ENCODE assay signal across 15 cellular contexts in genomic region chr10:87870154-87870553, GRCh38. TPM values are rescaled to one million over a fixed set of nuclear protein-coding genes. Genes with fewer than 3 reads are reported as not detected.
DNase-seq lines count a peak whose midpoint lies in the region; ATAC-seq, FAIRE-seq and TF ChIP-seq lines count a peak whose summit lies in the region.
"Had no signal": no experiment of that assay in that cellular context is flagged by ENCODE, and none has a peak within 500 bp of the region (broad histone marks: within the 10 kb centered on the region; RNA-seq: fewer than 3 reads in every experiment).

No MANE protein-coding gene starts in this region.

- H3K9ac ChIP-seq in adipocyte (ENCODE audit: low read length): no peak overlapping the region

- H3K36me3 ChIP-seq in adipocyte (ENCODE audit: control insufficient read depth, insufficient read depth, low read length, severe bottlenecking) (peaks cover 6% of the 10 kb centered on the region), right lobe of liver (no peaks in the 10 kb centered on the region)
- H3K36me3 ChIP-seq: colonic mucosa had no signal

- TF ChIP-seq POLR2A in right lobe of liver (IDR thresholded peaks at IDR 0.05): no peak

- H3K27ac ChIP-seq in right lobe of liver: peak overlapping the region in 2 of 3 donors; percentile 6 to 10
- H3K27ac ChIP-seq: colonic mucosa had no signal

- H3K9me3 ChIP-seq in adipocyte (ENCODE audit: control insufficient read depth, low read length): no peaks in the 10 kb centered on the region
- no peaks in the 10 kb centered on the region for H3K9me3 ChIP-seq in right lobe of liver
- H3K9me3 ChIP-seq: colonic mucosa had no signal

- H3K4me1 ChIP-seq in adipocyte (ENCODE audit: control insufficient read depth, insufficient read depth, low read length) (peaks cover 46% of the 10 kb centered on the region), right lobe of liver (peaks cover 0 to 48% (median 8%) of the 10 kb centered on the region in 4 donors)
- H3K4me1 ChIP-seq: colonic mucosa had no signal

- TF ChIP-seq CTCF in GM12865 (IDR thresholded peaks at IDR 0.05; ENCODE audit: insufficient read depth, low read depth, low read length, missing control alignments) (no peak), right lobe of liver (IDR thresholded peaks at IDR 0.05) (no peak)

- DNase-seq in GM12865 (ENCODE audit: low read depth) (no peak), adipocyte (ENCODE audit: low read depth) (no peak), right lobe of liver (no peak), NCI-H748 (lab: John Stamatoyannopoulos, UW; ENCODE audit: unreplicated experiment) (no peak), NCI-H446 (lab: John Stamatoyannopoulos, UW) (no peak), ACHN (no peak)
- no peak for DNase-seq in stimulated activated naive CD4-positive, alpha-beta T cell treated with Interleukin-2 at 50 U/mL for 16 hours (lab: John Stamatoyannopoulos, UW)
- DNase-seq: activated CD4-positive, alpha-beta T cell treated with anti-CD3 and anti-CD28 coated beads for 36 hours; colonic mucosa; DMS53; NCI-H187; nucleus accumbens; stimulated activated CD4-positive, alpha-beta T cell treated with anti-CD3 and anti-CD28 coated beads, Interleukin-12 subunit alpha, Interleukin-12 subunit beta, amount 100 ng/mL, for 4 hours had no signal

- FAIRE-seq in A204.1 (lab: Jason Lieb, UNC): peak; percentile 74

- H3K27me3 ChIP-seq in adipocyte (replicated peaks; ENCODE audit: control insufficient read depth, insufficient read depth, low read length): no peaks in the 10 kb centered on the region
- no peaks in the 10 kb centered on the region for H3K27me3 ChIP-seq in right lobe of liver
- H3K27me3 ChIP-seq: colonic mucosa had no signal

- intact Hi-C loops in right lobe of liver (cut with DNase I): no loop called here

- no peak for ATAC-seq in right lobe of liver
- ATAC-seq: activated CD4-positive, alpha-beta T cell treated with anti-CD3 and anti-CD28 coated beads for 36 hours had no signal

- in situ Hi-C loops in ACHN (cut with HindIII; ENCODE audit: low pct_ligation_motif_present, low pct_unique_long_range_greater_than_20kb, low sequenced_read_pairs): loop anchor here (10.0 to 25.0 kb wide), 2 partner anchors 245 to 692 kb away; no protein-coding TSS in a partner anchor

- H3K4me3 ChIP-seq in GM12865 (ENCODE audit: low read depth, low read length): peak overlapping the region; percentile 79
- peak overlapping the region; percentile 46 for H3K4me3 ChIP-seq in adipocyte (ENCODE audit: low read length)
- no peak overlapping the region for H3K4me3 ChIP-seq in right lobe of liver
- H3K4me3 ChIP-seq: colonic mucosa, lung had no signal

RNA-seq across cellular contexts. Expression of gene PTEN, which starts 6.7 kb away (rescaled TPM):
- total RNA-seq in right lobe of liver: 10 to 100 TPM; 37.5 to 73.7 (median 50.4) TPM

RNA-seq across cellular contexts. Expression of gene KLLN, which starts 6.8 kb away (rescaled TPM):
- under 1 TPM in 5 of 6 experiments, not detected in 1; 0.24 to 0.53 (median 0.34) TPM for total RNA-seq in right lobe of liver

RNA-seq across cellular contexts. Expression of gene ATAD1, which starts 52.1 kb away (rescaled TPM):
- 10 to 100 TPM; 17.4 to 24.2 (median 22.3) TPM for total RNA-seq in right lobe of liver

Comparison
In these comparisons a context has a peak if more than half of its experiments do, and no peak if none do; other contexts are left out.
1. H3K4me3 ChIP-seq: peak in GM12865 (single experiment) and adipocyte (single experiment); none in right lobe of liver (0 of 3).